ENCODE assay signal across 9 cellular contexts in genomic region chr10:117442944-117443676, GRCh38.
DNase-seq lines count a peak whose midpoint lies in the region; ATAC-seq, FAIRE-seq and TF ChIP-seq lines count a peak whose summit lies in the region.
"Had no signal": no experiment of that assay in that cellular context is flagged by ENCODE, and none has a peak within 500 bp of the region (broad histone marks: within the 10 kb centered on the region; RNA-seq: fewer than 3 reads in every experiment).

No MANE protein-coding gene starts in this region.

- FAIRE-seq in HepG2 (lab: Jason Lieb, UNC), result no peak
- FAIRE-seq: frontal cortex had no signal

- no peaks in the 10 kb centered on the region for H3K27me3 ChIP-seq in GM06990 (replicated peaks; ENCODE audit: control insufficient read depth, insufficient read depth, low read length)
- H3K27me3 ChIP-seq in colonic mucosa, result no peaks in the 10 kb centered on the region
- H3K27me3 ChIP-seq in HepG2 (ENCODE audit: control insufficient read depth in 1 of 2, insufficient read depth in 2 of 2, low read length in 2 of 2), result no peaks in the 10 kb centered on the region

- CTCF ChIA-PET in HEK293T (lab: Yijun Ruan, JAX), result interaction anchor here (0.5 to 2.9 kb wide), 33 partner anchors 9 to 408 kb away, joined by 3 to 40 read pairs (median 4); no protein-coding TSS in a partner anchor
- CTCF ChIA-PET in activated CD4-positive, alpha-beta T cell treated with anti-CD3 and anti-CD28 coated beads for 36 hours (lab: Charles Lee), result interaction anchor here (0.6 to 1.9 kb wide), 19 partner anchors 9 to 799 kb away, joined by 3 to 9 read pairs (median 4); no protein-coding TSS in a partner anchor
- CTCF ChIA-PET in HepG2 (lab: Yijun Ruan, JAX; ENCODE audit: low intra/inter-chr PET ratio, low total read pairs), result interaction anchor here (1.1 to 1.8 kb wide), 2 partner anchors 227 to 798 kb away, joined by 4 to 9 read pairs; no protein-coding TSS in a partner anchor

- no peak overlapping the region for H3K27ac ChIP-seq in colonic mucosa
- H3K27ac ChIP-seq in HepG2 (ENCODE audit: extremely low read length, insufficient read depth, low read length), result no peak overlapping the region

- POLR2A ChIA-PET in HEK293T (lab: Yijun Ruan, JAX) (interaction anchor here (1.8 kb wide), 1 partner anchor 18 kb away, joined by 5 read pairs; no protein-coding TSS in a partner anchor), HepG2 (lab: Yijun Ruan, JAX) (no interaction called here)
- POLR2A ChIA-PET in activated CD4-positive, alpha-beta T cell treated with anti-CD3 and anti-CD28 coated beads for 36 hours (lab: Charles Lee), result no interaction called here

- H3K4me3 Mint-ChIP-seq in activated CD4-positive, alpha-beta T cell treated with anti-CD3 and anti-CD28 coated beads for 36 hours, result no peak overlapping the region

- no peak overlapping the region for H3K9ac ChIP-seq in colonic mucosa (ENCODE audit: low read depth in 2 of 2, low read length in 2 of 2)
- no peak overlapping the region for H3K9ac ChIP-seq in HepG2 (ENCODE audit: insufficient read depth, low read depth, low read length)

- peaks cover 11% of the 10 kb centered on the region for H3K9me3 Mint-ChIP-seq in activated CD4-positive, alpha-beta T cell treated with anti-CD3 and anti-CD28 coated beads for 36 hours (ENCODE audit: low read depth)

- H2AFZ ChIP-seq in HepG2 (ENCODE audit: low read length), result no peak overlapping the region

- peak; percentile 63 for ATAC-seq in activated CD4-positive, alpha-beta T cell treated with anti-CD3 and anti-CD28 coated beads for 36 hours
- ATAC-seq in HepG2, result peak; percentile 92

- no peaks in the 10 kb centered on the region for H3K9me3 ChIP-seq in colonic mucosa
- peaks cover 9% of the 10 kb centered on the region; the same call in 1 of the 2 replicates for H3K9me3 ChIP-seq in HepG2 (ENCODE audit: low read length)

- no peak overlapping the region for H3K4me3 ChIP-seq in GM06990 (replicated peaks; ENCODE audit: low read depth, low read length)
- peak overlapping the region; percentile 19 for H3K4me3 ChIP-seq in colonic mucosa
- H3K4me3 ChIP-seq in HepG2 (replicated peaks in 1 of 3; ENCODE audit: insufficient read depth in 1 of 3, low read depth in 2 of 3, low read length in 3 of 3), result no peak overlapping the region

- BruUV-seq in HepG2 (replicated peaks; lab: Mats Ljungman, UMichigan), result no TSS peak

- TF ChIP-seq EP300 in HepG2 (IDR thresholded peaks at IDR 0.05; ENCODE audit: low read depth in 2 of 2, low read length in 2 of 2) (no peak), HepG2 (CRISPR knock-in tag; IDR thresholded peaks at IDR 0.05; ENCODE audit: borderline replicate concordance) (no peak)

- no peaks in the 10 kb centered on the region for H4K20me1 ChIP-seq in HepG2 (ENCODE audit: insufficient read depth, low read length)

- TF ChIP-seq RAD21 in HepG2 (CRISPR knock-in tag; IDR thresholded peaks at IDR 0.05), result peak; percentile 56

- no peak for TF ChIP-seq POLR2A in HepG2 (IDR thresholded peaks at IDR 0.05; ENCODE audit: insufficient read depth in 1 of 2, low read depth in 2 of 2, low read length in 2 of 2)

- peaks cover 2% of the 10 kb centered on the region for H3K36me3 Mint-ChIP-seq in activated CD4-positive, alpha-beta T cell treated with anti-CD3 and anti-CD28 coated beads for 36 hours (ENCODE audit: low read depth)

- DNase-seq in GM06990 (ENCODE audit: extremely low read depth, insufficient read length), result peak; percentile 39
- DNase-seq in HEK293T (ENCODE audit: extremely low spot score), result peak; percentile 89
- peak; percentile 81 for DNase-seq in NCI-H146 (lab: John Stamatoyannopoulos, UW)
- DNase-seq in activated CD4-positive, alpha-beta T cell treated with anti-CD3 and anti-CD28 coated beads for 36 hours, result peak; percentile 81
- peak; percentile 85 for DNase-seq in colonic mucosa
- DNase-seq in HepG2 (ENCODE audit: low spot score), result peak; percentile 41
- peak; percentile 51 for DNase-seq in stimulated activated CD4-positive, alpha-beta T cell treated with anti-CD3 and anti-CD28 coated beads, Interleukin-4, amount 100 ng/mL, for 1 hour
- DNase-seq in NCI-H2196 (lab: John Stamatoyannopoulos, UW; ENCODE audit: unreplicated experiment), result no peak

- H3K4me1 ChIP-seq in colonic mucosa (no peaks in the 10 kb centered on the region), HepG2 (ENCODE audit: insufficient read depth, low read length) (peaks cover under 1% of the 10 kb centered on the region)

- H3K4me2 ChIP-seq in HepG2 (ENCODE audit: low read depth, low read length), result no peak overlapping the region

- in situ Hi-C loops in HepG2 (cut with HindIII; ENCODE audit: extremely low pct_ligation_motif_present, low pct_unique_long_range_greater_than_20kb), result loop anchor here (10.0 kb wide), 1 partner anchor 218 kb away; no protein-coding TSS in a partner anchor

- 58% methylated on average over 11 of the region's 15 CpGs for WGBS in HepG2 (ENCODE audit: low lambda C conversion rate)

- peak; percentile 91 for TF ChIP-seq CTCF in GM06990 (IDR thresholded peaks at IDR 0.05; ENCODE audit: insufficient read depth, low read length, poor library complexity, severe bottlenecking)
- peak; percentile 94 for TF ChIP-seq CTCF in colonic mucosa (IDR thresholded peaks at IDR 0.05)
- peak; percentile 83 for TF ChIP-seq CTCF in HepG2 (CRISPR knock-in tag; IDR thresholded peaks at IDR 0.05)

- H3K27me3 Mint-ChIP-seq in activated CD4-positive, alpha-beta T cell treated with anti-CD3 and anti-CD28 coated beads for 36 hours, result peaks cover 15% of the 10 kb centered on the region

- intact Hi-C loops in activated CD4-positive, alpha-beta T cell treated with anti-CD3 and anti-CD28 coated beads for 36 hours (cut with DNase I, micrococcal nuclease), result loop anchor here in 1 of 2 experiments (1.0 to 5.0 kb wide), 2 partner anchors 226 to 798 kb away; no protein-coding TSS in a partner anchor
- intact Hi-C loops in colonic mucosa (cut with DNase I) (no loop called here), HepG2 (cut with micrococcal nuclease; ENCODE audit: unreplicated experiment) (loop anchor here (1.0 kb wide), 1 partner anchor 798 kb away; no protein-coding TSS in a partner anchor)

- H3K4me1 Mint-ChIP-seq in activated CD4-positive, alpha-beta T cell treated with anti-CD3 and anti-CD28 coated beads for 36 hours, result peaks cover 6% of the 10 kb centered on the region

- H3K79me2 ChIP-seq in HepG2 (ENCODE audit: insufficient read depth, low read length), result no peaks in the 10 kb centered on the region

- H3K36me3 ChIP-seq in GM06990 (ENCODE audit: control insufficient read depth, insufficient read depth, low read length) (no peaks in the 10 kb centered on the region), colonic mucosa (no peaks in the 10 kb centered on the region), HepG2 (replicated peaks in 1 of 2; ENCODE audit: control insufficient read depth in 1 of 2, insufficient read depth in 2 of 2, low read length in 2 of 2) (no peaks in the 10 kb centered on the region)

- no peak overlapping the region for H3K27ac Mint-ChIP-seq in activated CD4-positive, alpha-beta T cell treated with anti-CD3 and anti-CD28 coated beads for 36 hours

TF ChIP-seq in HEK293T, 16 proteins besides CTCF, POLR2A, EP300 and RAD21:
- TF ChIP-seq HDGF (IDR thresholded peaks at IDR 0.05; ENCODE audit: borderline replicate concordance) (no peak), L3MBTL2 (conservative IDR thresholded peaks at IDR 0.05) (peak; percentile 27; the same call in 1 of the 2 replicates), ARNT (IDR thresholded peaks at IDR 0.05) (0 out of 2 replicates have a peak, but pooled peaks have one; percentile 31)

TF ChIP-seq in HepG2, 621 proteins besides CTCF, POLR2A, EP300 and RAD21 (continues in another document):
- TF ChIP-seq ZBTB33 (CRISPR knock-in tag; IDR thresholded peaks at IDR 0.05), result peak; percentile 98
- TF ChIP-seq NR2F6 (IDR thresholded peaks at IDR 0.05), result no peak
- no peak for TF ChIP-seq NR2F6 (CRISPR knock-in tag; IDR thresholded peaks at IDR 0.05)
- no peak for TF ChIP-seq PRDM10 (CRISPR knock-in tag; IDR thresholded peaks at IDR 0.05; ENCODE audit: low read depth)
- TF ChIP-seq ZFP41 (CRISPR knock-in tag; IDR thresholded peaks at IDR 0.05; ENCODE audit: borderline replicate concordance), result no peak
